ENCODE assay signal across 7 cellular contexts in the genomic region with DNA sequence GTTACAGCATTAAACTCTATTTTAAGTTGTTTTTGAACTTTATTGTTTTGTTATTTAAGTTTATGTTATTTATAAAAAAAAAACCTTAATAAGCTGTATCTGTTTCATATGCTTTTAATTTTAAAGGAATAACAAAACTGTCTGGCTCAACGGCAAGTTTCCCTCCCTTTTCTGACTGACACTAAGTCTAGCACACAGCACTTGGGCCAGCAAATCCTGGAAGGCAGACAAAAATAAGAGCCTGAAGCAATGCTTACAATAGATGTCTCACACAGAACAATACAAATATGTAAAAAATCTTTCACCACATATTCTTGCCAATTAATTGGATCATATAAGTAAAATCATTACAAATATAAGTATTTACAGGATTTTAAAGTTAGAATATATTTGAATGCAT.
DNase-seq lines count a peak whose midpoint lies in the region; TF ChIP-seq lines count a peak whose summit lies in the region.
"Not testable (repeated sequence)": the region's sequence is repeated elsewhere in the genome, so short reads cannot be mapped to it uniquely, and the experiment has no call there.

No MANE protein-coding gene starts in this region.

- H3K9ac ChIP-seq in adipocyte (ENCODE audit: low read length), result not testable (repeated sequence)

- H3K36me3 ChIP-seq in MG63, result peaks cover 34% of the 10 kb centered on the region
- H3K36me3 ChIP-seq in adipocyte (ENCODE audit: control insufficient read depth, insufficient read depth, low read length, severe bottlenecking), result not testable (repeated sequence)

- intact Hi-C loops in lower leg skin (cut with DNase I; ENCODE audit: low total_unique reads), result not testable (repeated sequence)

- not testable (repeated sequence) for H3K27me3 ChIP-seq in MG63; adipocyte (replicated peaks; ENCODE audit: control insufficient read depth, insufficient read depth, low read length)

- 17 to 24% methylated on average over 1 of the region's 1 CpG for WGBS in lower leg skin, 2 donors

- not testable (repeated sequence) for H3K4me3 ChIP-seq in MG63; adipocyte (ENCODE audit: low read length); fibroblast of mammary gland (ENCODE audit: control insufficient read depth, low read depth, low read length); lower leg skin (ENCODE audit: low read depth, poor library complexity, severe bottlenecking)

- DNase-seq in EH (ENCODE audit: low read depth) (peak; percentile 59), MG63 (peak; percentile 71), adipocyte (ENCODE audit: low read depth) (peak; percentile 82), dedifferentiated amniotic fluid mesenchymal stem cell (ENCODE audit: extremely low spot score) (peak; percentile 78), fibroblast of mammary gland (ENCODE audit: low read depth) (peak; percentile 38), fibroblast of the conjunctiva (ENCODE audit: low read depth) (peak; percentile 72), lower leg skin (ENCODE audit: low spot score in 2 of 2) (peak; percentile 27 to 79)

- H3K9me3 ChIP-seq in MG63; adipocyte (ENCODE audit: control insufficient read depth, low read length): not testable (repeated sequence)

- peaks cover 12% of the 10 kb centered on the region for H3K4me1 ChIP-seq in adipocyte (ENCODE audit: control insufficient read depth, insufficient read depth, low read length)

- TF ChIP-seq CTCF in fibroblast of mammary gland (conservative IDR thresholded peaks at IDR 0.05; ENCODE audit: control insufficient read depth, insufficient read depth, low read depth, low read length); lower leg skin (IDR thresholded peaks at IDR 0.05): not testable (repeated sequence)

- TF ChIP-seq POLR2A in lower leg skin (IDR thresholded peaks at IDR 0.05), result not testable (repeated sequence)
